In the genomic region with DNA sequence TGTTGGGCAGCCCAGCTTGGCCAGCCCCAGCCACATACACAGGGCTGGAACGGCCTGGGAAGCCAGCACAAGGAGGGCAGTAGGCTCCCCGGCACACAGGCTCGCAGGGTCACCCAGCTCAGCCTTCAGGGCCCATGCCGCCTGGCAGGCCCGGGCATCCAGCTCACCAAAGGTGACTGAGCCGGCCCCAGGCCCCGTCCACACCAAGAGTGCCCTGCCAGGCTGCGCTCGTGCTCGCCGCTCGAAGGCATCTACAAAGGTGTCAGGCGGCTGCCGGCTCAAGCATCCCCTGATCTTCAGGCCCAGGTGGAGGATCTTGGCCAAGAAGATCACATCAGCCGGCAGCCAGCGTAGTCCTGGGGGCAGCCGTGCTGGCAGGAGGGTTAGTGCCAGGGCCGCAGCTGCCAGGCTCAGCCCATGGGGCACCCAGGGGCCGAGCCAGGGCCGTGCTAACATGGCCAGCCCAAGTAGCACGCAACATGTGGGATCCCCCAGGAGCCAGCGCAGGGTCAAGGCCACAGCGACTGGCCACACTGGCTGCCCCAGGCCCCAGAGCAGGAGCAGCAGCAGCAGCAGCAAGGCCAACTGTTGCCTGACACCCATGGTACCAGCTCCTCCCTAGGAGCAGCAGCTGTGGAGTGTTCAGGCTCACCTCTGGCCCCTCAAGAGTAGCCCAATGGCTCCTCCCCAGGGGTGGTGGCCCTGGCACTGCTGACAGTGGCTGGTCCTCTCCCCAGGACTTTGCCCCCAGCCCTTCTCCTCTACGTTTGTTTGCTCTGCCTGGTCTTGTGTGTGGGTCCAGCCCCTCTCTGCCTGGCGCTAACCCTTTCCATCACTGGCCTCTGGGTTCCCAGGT, we compare ENCODE assay signal across 1 cellular context.
TF ChIP-seq lines count a peak whose summit lies in the region.

TSS of gene SLC27A5 (minus strand) at position 640 of the 856 bp plus-strand sequence. CDS start at position 603, 37 bp downstream.

TF ChIP-seq in HepG2, 621 proteins besides CTCF, POLR2A, EP300 and RAD21 (continued from another document and continues in another):
- TF ChIP-seq POGK (CRISPR knock-in tag; conservative IDR thresholded peaks at IDR 0.05), result 0 out of 2 replicates have a peak, but pooled peaks have one; percentile 51
- TF ChIP-seq, protein P1, sequence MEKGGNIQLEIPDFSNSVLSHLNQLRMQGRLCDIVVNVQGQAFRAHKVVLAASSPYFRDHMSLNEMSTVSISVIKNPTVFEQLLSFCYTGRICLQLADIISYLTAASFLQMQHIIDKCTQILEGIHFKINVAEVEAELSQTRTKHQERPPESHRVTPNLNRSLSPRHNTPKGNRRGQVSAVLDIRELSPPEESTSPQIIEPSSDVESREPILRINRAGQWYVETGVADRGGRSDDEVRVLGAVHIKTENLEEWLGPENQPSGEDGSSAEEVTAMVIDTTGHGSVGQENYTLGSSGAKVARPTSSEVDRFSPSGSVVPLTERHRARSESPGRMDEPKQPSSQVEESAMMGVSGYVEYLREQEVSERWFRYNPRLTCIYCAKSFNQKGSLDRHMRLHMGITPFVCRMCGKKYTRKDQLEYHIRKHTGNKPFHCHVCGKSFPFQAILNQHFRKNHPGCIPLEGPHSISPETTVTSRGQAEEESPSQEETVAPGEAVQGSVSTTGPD (CRISPR knock-in tag; IDR thresholded peaks at IDR 0.05), result no peak; the same call in 1 of the 2 replicates
- no peak for TF ChIP-seq ZSCAN30 (CRISPR knock-in tag; IDR thresholded peaks at IDR 0.05)
- TF ChIP-seq NR2F2 (IDR thresholded peaks at IDR 0.05; ENCODE audit: borderline replicate concordance, low read depth), result peak; percentile 25; the same call in 1 of the 2 replicates
- no peak for TF ChIP-seq MAZ (IDR thresholded peaks at IDR 0.05; ENCODE audit: borderline replicate concordance, low read depth, low read length)
- 0 out of 2 replicates have a peak, but pooled peaks have one; percentile 33 for TF ChIP-seq MAZ (CRISPR knock-in tag; IDR thresholded peaks at IDR 0.05; ENCODE audit: low read depth)
- TF ChIP-seq EED (CRISPR knock-in tag; IDR thresholded peaks at IDR 0.05), result no peak
- TF ChIP-seq, protein P2, sequence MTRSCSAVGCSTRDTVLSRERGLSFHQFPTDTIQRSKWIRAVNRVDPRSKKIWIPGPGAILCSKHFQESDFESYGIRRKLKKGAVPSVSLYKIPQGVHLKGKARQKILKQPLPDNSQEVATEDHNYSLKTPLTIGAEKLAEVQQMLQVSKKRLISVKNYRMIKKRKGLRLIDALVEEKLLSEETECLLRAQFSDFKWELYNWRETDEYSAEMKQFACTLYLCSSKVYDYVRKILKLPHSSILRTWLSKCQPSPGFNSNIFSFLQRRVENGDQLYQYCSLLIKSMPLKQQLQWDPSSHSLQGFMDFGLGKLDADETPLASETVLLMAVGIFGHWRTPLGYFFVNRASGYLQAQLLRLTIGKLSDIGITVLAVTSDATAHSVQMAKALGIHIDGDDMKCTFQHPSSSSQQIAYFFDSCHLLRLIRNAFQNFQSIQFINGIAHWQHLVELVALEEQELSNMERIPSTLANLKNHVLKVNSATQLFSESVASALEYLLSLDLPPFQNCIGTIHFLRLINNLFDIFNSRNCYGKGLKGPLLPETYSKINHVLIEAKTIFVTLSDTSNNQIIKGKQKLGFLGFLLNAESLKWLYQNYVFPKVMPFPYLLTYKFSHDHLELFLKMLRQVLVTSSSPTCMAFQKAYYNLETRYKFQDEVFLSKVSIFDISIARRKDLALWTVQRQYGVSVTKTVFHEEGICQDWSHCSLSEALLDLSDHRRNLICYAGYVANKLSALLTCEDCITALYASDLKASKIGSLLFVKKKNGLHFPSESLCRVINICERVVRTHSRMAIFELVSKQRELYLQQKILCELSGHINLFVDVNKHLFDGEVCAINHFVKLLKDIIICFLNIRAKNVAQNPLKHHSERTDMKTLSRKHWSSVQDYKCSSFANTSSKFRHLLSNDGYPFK (CRISPR knock-in tag; IDR thresholded peaks at IDR 0.05; ENCODE audit: borderline replicate concordance), result peak; percentile 40; the same call in 1 of the 2 replicates
- no peak for TF ChIP-seq NFE2 (CRISPR knock-in tag; IDR thresholded peaks at IDR 0.05)
- 0 out of 2 replicates have a peak, but pooled peaks have one; percentile 62 for TF ChIP-seq JUN (CRISPR knock-in tag; IDR thresholded peaks at IDR 0.05)
- peak; percentile 82 for TF ChIP-seq PITX1 (CRISPR knock-in tag; IDR thresholded peaks at IDR 0.05)
- TF ChIP-seq CHD2 (IDR thresholded peaks at IDR 0.05; ENCODE audit: low read depth, low read length), result no peak
- no peak for TF ChIP-seq PHF5A (CRISPR knock-in tag; IDR thresholded peaks at IDR 0.05; ENCODE audit: low read depth, unreplicated experiment)
- no peak for TF ChIP-seq YEATS2 (CRISPR knock-in tag; IDR thresholded peaks at IDR 0.05; ENCODE audit: borderline replicate concordance)
- no peak for TF ChIP-seq TAF15 (IDR thresholded peaks at IDR 0.05; ENCODE audit: low read depth, low read length, poor library complexity, severe bottlenecking)
- TF ChIP-seq, protein P3, sequence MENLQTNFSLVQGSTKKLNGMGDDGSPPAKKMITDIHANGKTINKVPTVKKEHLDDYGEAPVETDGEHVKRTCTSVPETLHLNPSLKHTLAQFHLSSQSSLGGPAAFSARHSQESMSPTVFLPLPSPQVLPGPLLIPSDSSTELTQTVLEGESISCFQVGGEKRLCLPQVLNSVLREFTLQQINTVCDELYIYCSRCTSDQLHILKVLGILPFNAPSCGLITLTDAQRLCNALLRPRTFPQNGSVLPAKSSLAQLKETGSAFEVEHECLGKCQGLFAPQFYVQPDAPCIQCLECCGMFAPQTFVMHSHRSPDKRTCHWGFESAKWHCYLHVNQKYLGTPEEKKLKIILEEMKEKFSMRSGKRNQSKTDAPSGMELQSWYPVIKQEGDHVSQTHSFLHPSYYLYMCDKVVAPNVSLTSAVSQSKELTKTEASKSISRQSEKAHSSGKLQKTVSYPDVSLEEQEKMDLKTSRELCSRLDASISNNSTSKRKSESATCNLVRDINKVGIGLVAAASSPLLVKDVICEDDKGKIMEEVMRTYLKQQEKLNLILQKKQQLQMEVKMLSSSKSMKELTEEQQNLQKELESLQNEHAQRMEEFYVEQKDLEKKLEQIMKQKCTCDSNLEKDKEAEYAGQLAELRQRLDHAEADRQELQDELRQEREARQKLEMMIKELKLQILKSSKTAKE (CRISPR knock-in tag; IDR thresholded peaks at IDR 0.05; ENCODE audit: borderline replicate concordance), result no peak
- TF ChIP-seq, protein P4, sequence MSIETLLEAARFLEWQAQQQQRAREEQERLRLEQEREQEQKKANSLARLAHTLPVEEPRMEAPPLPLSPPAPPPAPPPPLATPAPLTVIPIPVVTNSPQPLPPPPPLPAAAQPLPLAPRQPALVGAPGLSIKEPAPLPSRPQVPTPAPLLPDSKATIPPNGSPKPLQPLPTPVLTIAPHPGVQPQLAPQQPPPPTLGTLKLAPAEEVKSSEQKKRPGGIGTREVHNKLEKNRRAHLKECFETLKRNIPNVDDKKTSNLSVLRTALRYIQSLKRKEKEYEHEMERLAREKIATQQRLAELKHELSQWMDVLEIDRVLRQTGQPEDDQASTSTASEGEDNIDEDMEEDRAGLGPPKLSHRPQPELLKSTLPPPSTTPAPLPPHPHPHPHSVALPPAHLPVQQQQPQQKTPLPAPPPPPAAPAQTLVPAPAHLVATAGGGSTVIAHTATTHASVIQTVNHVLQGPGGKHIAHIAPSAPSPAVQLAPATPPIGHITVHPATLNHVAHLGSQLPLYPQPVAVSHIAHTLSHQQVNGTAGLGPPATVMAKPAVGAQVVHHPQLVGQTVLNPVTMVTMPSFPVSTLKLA (IDR thresholded peaks at IDR 0.05), result no peak
- no peak for TF ChIP-seq SMARCC2 (IDR thresholded peaks at IDR 0.05)
- TF ChIP-seq, protein P5, sequence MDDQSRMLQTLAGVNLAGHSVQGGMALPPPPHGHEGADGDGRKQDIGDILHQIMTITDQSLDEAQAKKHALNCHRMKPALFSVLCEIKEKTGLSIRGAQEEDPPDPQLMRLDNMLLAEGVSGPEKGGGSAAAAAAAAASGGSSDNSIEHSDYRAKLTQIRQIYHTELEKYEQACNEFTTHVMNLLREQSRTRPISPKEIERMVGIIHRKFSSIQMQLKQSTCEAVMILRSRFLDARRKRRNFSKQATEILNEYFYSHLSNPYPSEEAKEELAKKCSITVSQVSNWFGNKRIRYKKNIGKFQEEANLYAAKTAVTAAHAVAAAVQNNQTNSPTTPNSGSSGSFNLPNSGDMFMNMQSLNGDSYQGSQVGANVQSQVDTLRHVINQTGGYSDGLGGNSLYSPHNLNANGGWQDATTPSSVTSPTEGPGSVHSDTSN (CRISPR knock-in tag; IDR thresholded peaks at IDR 0.05; ENCODE audit: borderline replicate concordance), result no peak
- TF ChIP-seq ZMAT5 (CRISPR knock-in tag; IDR thresholded peaks at IDR 0.05; ENCODE audit: borderline replicate concordance, low read depth), result no peak
- TF ChIP-seq PHF21A (CRISPR knock-in tag; IDR thresholded peaks at IDR 0.05), result peak; percentile 63
- 0 out of 2 replicates have a peak, but pooled peaks have one; percentile 18 for TF ChIP-seq ZC3H13 (CRISPR knock-in tag; IDR thresholded peaks at IDR 0.05)
- TF ChIP-seq ZNF660 (CRISPR knock-in tag; IDR thresholded peaks at IDR 0.05; ENCODE audit: borderline replicate concordance, low read depth), result no peak
- TF ChIP-seq ZNF264 (CRISPR knock-in tag; IDR thresholded peaks at IDR 0.05), result peak; percentile 86; the same call in 1 of the 2 replicates
- TF ChIP-seq, protein P6, sequence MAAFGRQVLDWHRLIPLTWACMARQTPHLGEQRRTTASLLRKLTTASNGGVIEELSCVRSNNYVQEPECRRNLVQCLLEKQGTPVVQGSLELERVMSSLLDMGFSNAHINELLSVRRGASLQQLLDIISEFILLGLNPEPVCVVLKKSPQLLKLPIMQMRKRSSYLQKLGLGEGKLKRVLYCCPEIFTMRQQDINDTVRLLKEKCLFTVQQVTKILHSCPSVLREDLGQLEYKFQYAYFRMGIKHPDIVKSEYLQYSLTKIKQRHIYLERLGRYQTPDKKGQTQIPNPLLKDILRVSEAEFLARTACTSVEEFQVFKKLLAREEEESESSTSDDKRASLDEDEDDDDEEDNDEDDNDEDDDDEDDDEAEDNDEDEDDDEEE (CRISPR knock-in tag; IDR thresholded peaks at IDR 0.05), result 0 out of 2 replicates have a peak, but pooled peaks have one; percentile 66
- TF ChIP-seq AGO1 (IDR thresholded peaks at IDR 0.05; ENCODE audit: low read depth, low read length, poor library complexity, severe bottlenecking), result peak; percentile 60
- TF ChIP-seq HOMEZ (CRISPR knock-in tag; IDR thresholded peaks at IDR 0.05; ENCODE audit: low read depth), result no peak
- TF ChIP-seq DZIP1 (CRISPR knock-in tag; IDR thresholded peaks at IDR 0.05), result no peak
- peak; percentile 72 for TF ChIP-seq GATAD2A (CRISPR knock-in tag; IDR thresholded peaks at IDR 0.05)
- peak; percentile 86 for TF ChIP-seq AGO2 (optimal IDR thresholded peaks at IDR 0.05; ENCODE audit: low read depth, low read length)
- TF ChIP-seq KDM6A (CRISPR knock-in tag; IDR thresholded peaks at IDR 0.05; ENCODE audit: low read depth), result peak; percentile 75; the same call in 1 of the 2 replicates
- no peak for TF ChIP-seq SP1 (IDR thresholded peaks at IDR 0.05)
- no peak for TF ChIP-seq SP1 (CRISPR knock-in tag; IDR thresholded peaks at IDR 0.05)
- TF ChIP-seq ZNF777 (CRISPR knock-in tag; IDR thresholded peaks at IDR 0.05), result peak; percentile 39; the same call in 1 of the 2 replicates
